1 cellular context compared by ENCODE assay signal in the genomic region with DNA sequence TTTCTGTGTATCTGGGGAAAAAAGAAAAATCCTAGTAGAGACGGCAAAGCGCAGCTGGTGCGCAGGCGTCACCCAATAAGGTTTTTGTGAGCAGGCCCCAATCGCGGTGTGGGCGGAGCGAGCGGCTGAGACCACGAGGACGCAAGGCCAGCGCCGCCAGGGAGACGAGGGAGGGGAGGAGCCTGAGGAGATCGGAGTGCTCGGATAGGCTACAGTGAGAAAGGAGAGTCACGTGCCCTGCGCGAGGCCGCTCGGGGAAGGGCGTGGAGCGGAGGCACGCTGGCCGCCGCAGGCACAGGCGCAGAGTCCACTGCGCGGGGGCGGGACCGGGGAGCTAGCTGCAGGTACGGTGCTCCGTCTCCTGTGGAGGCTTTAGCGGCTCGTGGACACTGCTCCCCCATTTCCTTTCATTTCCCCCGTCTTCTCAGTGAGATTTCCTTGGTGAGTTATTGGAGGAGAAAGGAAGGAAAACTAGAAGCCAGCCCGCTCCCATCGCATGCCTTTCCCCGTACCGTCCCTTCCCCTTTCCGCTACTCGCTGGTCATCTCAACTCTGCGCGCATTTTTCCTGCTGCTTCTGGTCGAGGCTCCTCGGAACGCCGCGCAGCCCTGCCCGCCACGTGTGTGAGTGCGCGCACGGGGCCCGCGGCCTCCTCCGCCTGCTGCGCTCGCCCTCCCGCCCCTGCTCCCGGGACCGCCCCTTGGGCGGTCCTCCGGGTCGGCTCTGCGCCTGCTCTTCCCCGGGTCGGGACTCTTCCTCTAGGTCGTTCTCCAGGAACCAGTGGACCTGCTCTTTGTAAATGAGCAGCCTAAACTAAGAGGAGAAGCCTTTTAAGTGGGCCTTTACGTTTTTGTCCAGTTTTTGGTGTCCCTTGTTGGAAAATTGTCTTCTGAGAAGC.
TF ChIP-seq lines count a peak whose summit lies in the region.

A gene with protein sequence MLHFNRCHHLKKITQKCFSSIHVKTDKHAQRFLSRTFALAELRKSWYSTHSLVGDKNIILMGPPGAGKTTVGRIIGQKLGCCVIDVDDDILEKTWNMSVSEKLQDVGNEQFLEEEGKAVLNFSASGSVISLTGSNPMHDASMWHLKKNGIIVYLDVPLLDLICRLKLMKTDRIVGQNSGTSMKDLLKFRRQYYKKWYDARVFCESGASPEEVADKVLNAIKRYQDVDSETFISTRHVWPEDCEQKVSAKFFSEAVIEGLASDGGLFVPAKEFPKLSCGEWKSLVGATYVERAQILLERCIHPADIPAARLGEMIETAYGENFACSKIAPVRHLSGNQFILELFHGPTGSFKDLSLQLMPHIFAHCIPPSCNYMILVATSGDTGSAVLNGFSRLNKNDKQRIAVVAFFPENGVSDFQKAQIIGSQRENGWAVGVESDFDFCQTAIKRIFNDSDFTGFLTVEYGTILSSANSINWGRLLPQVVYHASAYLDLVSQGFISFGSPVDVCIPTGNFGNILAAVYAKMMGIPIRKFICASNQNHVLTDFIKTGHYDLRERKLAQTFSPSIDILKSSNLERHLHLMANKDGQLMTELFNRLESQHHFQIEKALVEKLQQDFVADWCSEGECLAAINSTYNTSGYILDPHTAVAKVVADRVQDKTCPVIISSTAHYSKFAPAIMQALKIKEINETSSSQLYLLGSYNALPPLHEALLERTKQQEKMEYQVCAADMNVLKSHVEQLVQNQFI (plus strand): TSS at position 264 of the 898 bp plus-strand sequence. CDS start 6,612 bp downstream, outside the sequence.

TF ChIP-seq in HEK293, 187 proteins besides CTCF, POLR2A, EP300 and RAD21 (continued from another document and continues in another):
- TF ChIP-seq, protein P1, sequence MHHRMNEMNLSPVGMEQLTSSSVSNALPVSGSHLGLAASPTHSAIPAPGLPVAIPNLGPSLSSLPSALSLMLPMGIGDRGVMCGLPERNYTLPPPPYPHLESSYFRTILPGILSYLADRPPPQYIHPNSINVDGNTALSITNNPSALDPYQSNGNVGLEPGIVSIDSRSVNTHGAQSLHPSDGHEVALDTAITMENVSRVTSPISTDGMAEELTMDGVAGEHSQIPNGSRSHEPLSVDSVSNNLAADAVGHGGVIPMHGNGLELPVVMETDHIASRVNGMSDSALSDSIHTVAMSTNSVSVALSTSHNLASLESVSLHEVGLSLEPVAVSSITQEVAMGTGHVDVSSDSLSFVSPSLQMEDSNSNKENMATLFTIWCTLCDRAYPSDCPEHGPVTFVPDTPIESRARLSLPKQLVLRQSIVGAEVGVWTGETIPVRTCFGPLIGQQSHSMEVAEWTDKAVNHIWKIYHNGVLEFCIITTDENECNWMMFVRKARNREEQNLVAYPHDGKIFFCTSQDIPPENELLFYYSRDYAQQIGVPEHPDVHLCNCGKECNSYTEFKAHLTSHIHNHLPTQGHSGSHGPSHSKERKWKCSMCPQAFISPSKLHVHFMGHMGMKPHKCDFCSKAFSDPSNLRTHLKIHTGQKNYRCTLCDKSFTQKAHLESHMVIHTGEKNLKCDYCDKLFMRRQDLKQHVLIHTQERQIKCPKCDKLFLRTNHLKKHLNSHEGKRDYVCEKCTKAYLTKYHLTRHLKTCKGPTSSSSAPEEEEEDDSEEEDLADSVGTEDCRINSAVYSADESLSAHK (tag by site-specific recombination; IDR thresholded peaks at IDR 0.05) = peak; percentile 53; the same call in 1 of the 2 replicates
- TF ChIP-seq ZFHX2 (tag by site-specific recombination; conservative IDR thresholded peaks at IDR 0.05) (peak; percentile 86), FEZF1 (tag by site-specific recombination; IDR thresholded peaks at IDR 0.05) (no peak; the same call in 1 of the 2 replicates), ZNF404 (tag by site-specific recombination; IDR thresholded peaks at IDR 0.05) (no peak), MEIS1 (CRISPR knock-in tag; IDR thresholded peaks at IDR 0.05; ENCODE audit: borderline replicate concordance) (no peak), ZNF416 (tag by site-specific recombination; IDR thresholded peaks at IDR 0.05) (no peak), REPIN1 (tag by site-specific recombination; IDR thresholded peaks at IDR 0.05; ENCODE audit: low read depth) (peak; percentile 84; the same call in 1 of the 2 replicates), ZNF394 (tag by site-specific recombination; IDR thresholded peaks at IDR 0.05; ENCODE audit: borderline replicate concordance) (peak; percentile 69; the same call in 1 of the 2 replicates), ZNF76 (tag by site-specific recombination; IDR thresholded peaks at IDR 0.05; ENCODE audit: borderline replicate concordance, low read depth) (no peak; the same call in 1 of the 2 replicates), ZNF132 (tag by site-specific recombination; IDR thresholded peaks at IDR 0.05; ENCODE audit: borderline replicate concordance) (no peak), ZFP3 (tag by site-specific recombination; IDR thresholded peaks at IDR 0.05; ENCODE audit: low read depth) (no peak), ZNF202 (tag by site-specific recombination; IDR thresholded peaks at IDR 0.05; ENCODE audit: borderline replicate concordance) (no peak), ZFP41 (tag by site-specific recombination; IDR thresholded peaks at IDR 0.05; ENCODE audit: borderline replicate concordance) (no peak), ZNF837 (tag by site-specific recombination; IDR thresholded peaks at IDR 0.05) (no peak), ZNF501 (tag by site-specific recombination; IDR thresholded peaks at IDR 0.05) (peak; percentile 97), ZNF157 (tag by site-specific recombination; IDR thresholded peaks at IDR 0.05) (no peak), ZNF654 (tag by site-specific recombination; IDR thresholded peaks at IDR 0.05; ENCODE audit: low read depth) (no peak), ZBTB21 (tag by site-specific recombination; IDR thresholded peaks at IDR 0.05) (peak; percentile 22; the same call in 1 of the 2 replicates), ZNF140 (tag by site-specific recombination; IDR thresholded peaks at IDR 0.05) (no peak), HOXA7 (CRISPR knock-in tag; IDR thresholded peaks at IDR 0.05; ENCODE audit: borderline replicate concordance) (no peak), ZNF610 (tag by site-specific recombination; IDR thresholded peaks at IDR 0.05; ENCODE audit: borderline replicate concordance) (peak; percentile 72; the same call in 1 of the 2 replicates), ZNF624 (tag by site-specific recombination; IDR thresholded peaks at IDR 0.05) (no peak), SETDB1 (IDR thresholded peaks at IDR 0.05; ENCODE audit: insufficient read length, low read length) (peak; percentile 70), MYNN (tag by site-specific recombination; IDR thresholded peaks at IDR 0.05; ENCODE audit: borderline replicate concordance) (0 out of 2 replicates have a peak, but pooled peaks have one; percentile 40), ZNF791 (tag by site-specific recombination; IDR thresholded peaks at IDR 0.05) (no peak), EGR2 (tag by site-specific recombination; IDR thresholded peaks at IDR 0.05; ENCODE audit: low read depth) (peak; percentile 66), ZNF48 (tag by site-specific recombination; IDR thresholded peaks at IDR 0.05) (no peak), ZNF16 (tag by site-specific recombination; IDR thresholded peaks at IDR 0.05; ENCODE audit: low read depth) (no peak; the same call in 1 of the 2 replicates), ZNF660 (tag by site-specific recombination; IDR thresholded peaks at IDR 0.05) (peak; percentile 61; the same call in 1 of the 2 replicates)
- TF ChIP-seq, protein P2, sequence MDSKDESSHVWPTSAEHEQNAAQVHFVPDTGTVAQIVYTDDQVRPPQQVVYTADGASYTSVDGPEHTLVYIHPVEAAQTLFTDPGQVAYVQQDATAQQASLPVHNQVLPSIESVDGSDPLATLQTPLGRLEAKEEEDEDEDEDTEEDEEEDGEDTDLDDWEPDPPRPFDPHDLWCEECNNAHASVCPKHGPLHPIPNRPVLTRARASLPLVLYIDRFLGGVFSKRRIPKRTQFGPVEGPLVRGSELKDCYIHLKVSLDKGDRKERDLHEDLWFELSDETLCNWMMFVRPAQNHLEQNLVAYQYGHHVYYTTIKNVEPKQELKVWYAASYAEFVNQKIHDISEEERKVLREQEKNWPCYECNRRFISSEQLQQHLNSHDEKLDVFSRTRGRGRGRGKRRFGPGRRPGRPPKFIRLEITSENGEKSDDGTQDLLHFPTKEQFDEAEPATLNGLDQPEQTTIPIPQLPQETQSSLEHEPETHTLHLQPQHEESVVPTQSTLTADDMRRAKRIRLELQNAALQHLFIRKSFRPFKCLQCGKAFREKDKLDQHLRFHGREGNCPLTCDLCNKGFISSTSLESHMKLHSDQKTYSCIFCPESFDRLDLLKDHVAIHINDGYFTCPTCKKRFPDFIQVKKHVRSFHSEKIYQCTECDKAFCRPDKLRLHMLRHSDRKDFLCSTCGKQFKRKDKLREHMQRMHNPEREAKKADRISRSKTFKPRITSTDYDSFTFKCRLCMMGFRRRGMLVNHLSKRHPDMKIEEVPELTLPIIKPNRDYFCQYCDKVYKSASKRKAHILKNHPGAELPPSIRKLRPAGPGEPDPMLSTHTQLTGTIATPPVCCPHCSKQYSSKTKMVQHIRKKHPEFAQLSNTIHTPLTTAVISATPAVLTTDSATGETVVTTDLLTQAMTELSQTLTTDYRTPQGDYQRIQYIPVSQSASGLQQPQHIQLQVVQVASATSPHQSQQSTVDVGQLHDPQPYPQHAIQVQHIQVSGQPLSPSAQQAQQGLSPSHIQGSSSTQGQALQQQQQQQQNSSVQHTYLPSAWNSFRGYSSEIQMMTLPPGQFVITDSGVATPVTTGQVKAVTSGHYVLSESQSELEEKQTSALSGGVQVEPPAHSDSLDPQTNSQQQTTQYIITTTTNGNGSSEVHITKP (tag by site-specific recombination; IDR thresholded peaks at IDR 0.05) = peak; percentile 93
- TF ChIP-seq, protein P3, sequence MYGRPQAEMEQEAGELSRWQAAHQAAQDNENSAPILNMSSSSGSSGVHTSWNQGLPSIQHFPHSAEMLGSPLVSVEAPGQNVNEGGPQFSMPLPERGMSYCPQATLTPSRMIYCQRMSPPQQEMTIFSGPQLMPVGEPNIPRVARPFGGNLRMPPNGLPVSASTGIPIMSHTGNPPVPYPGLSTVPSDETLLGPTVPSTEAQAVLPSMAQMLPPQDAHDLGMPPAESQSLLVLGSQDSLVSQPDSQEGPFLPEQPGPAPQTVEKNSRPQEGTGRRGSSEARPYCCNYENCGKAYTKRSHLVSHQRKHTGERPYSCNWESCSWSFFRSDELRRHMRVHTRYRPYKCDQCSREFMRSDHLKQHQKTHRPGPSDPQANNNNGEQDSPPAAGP (tag by site-specific recombination; IDR thresholded peaks at IDR 0.05) = peak; percentile 92
- TF ChIP-seq, protein P4, sequence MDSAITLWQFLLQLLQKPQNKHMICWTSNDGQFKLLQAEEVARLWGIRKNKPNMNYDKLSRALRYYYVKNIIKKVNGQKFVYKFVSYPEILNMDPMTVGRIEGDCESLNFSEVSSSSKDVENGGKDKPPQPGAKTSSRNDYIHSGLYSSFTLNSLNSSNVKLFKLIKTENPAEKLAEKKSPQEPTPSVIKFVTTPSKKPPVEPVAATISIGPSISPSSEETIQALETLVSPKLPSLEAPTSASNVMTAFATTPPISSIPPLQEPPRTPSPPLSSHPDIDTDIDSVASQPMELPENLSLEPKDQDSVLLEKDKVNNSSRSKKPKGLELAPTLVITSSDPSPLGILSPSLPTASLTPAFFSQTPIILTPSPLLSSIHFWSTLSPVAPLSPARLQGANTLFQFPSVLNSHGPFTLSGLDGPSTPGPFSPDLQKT (IDR thresholded peaks at IDR 0.05; ENCODE audit: borderline replicate concordance, low read depth, low read length) = no peak
- TF ChIP-seq, protein P5, sequence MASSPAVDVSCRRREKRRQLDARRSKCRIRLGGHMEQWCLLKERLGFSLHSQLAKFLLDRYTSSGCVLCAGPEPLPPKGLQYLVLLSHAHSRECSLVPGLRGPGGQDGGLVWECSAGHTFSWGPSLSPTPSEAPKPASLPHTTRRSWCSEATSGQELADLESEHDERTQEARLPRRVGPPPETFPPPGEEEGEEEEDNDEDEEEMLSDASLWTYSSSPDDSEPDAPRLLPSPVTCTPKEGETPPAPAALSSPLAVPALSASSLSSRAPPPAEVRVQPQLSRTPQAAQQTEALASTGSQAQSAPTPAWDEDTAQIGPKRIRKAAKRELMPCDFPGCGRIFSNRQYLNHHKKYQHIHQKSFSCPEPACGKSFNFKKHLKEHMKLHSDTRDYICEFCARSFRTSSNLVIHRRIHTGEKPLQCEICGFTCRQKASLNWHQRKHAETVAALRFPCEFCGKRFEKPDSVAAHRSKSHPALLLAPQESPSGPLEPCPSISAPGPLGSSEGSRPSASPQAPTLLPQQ (tag by site-specific recombination; IDR thresholded peaks at IDR 0.05) = peak; percentile 98
- TF ChIP-seq, protein P6, sequence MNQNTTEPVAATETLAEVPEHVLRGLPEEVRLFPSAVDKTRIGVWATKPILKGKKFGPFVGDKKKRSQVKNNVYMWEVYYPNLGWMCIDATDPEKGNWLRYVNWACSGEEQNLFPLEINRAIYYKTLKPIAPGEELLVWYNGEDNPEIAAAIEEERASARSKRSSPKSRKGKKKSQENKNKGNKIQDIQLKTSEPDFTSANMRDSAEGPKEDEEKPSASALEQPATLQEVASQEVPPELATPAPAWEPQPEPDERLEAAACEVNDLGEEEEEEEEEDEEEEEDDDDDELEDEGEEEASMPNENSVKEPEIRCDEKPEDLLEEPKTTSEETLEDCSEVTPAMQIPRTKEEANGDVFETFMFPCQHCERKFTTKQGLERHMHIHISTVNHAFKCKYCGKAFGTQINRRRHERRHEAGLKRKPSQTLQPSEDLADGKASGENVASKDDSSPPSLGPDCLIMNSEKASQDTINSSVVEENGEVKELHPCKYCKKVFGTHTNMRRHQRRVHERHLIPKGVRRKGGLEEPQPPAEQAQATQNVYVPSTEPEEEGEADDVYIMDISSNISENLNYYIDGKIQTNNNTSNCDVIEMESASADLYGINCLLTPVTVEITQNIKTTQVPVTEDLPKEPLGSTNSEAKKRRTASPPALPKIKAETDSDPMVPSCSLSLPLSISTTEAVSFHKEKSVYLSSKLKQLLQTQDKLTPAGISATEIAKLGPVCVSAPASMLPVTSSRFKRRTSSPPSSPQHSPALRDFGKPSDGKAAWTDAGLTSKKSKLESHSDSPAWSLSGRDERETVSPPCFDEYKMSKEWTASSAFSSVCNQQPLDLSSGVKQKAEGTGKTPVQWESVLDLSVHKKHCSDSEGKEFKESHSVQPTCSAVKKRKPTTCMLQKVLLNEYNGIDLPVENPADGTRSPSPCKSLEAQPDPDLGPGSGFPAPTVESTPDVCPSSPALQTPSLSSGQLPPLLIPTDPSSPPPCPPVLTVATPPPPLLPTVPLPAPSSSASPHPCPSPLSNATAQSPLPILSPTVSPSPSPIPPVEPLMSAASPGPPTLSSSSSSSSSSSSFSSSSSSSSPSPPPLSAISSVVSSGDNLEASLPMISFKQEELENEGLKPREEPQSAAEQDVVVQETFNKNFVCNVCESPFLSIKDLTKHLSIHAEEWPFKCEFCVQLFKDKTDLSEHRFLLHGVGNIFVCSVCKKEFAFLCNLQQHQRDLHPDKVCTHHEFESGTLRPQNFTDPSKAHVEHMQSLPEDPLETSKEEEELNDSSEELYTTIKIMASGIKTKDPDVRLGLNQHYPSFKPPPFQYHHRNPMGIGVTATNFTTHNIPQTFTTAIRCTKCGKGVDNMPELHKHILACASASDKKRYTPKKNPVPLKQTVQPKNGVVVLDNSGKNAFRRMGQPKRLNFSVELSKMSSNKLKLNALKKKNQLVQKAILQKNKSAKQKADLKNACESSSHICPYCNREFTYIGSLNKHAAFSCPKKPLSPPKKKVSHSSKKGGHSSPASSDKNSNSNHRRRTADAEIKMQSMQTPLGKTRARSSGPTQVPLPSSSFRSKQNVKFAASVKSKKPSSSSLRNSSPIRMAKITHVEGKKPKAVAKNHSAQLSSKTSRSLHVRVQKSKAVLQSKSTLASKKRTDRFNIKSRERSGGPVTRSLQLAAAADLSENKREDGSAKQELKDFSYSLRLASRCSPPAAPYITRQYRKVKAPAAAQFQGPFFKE (tag by site-specific recombination; IDR thresholded peaks at IDR 0.05; ENCODE audit: borderline replicate concordance) = no peak
